Comparison of ENCODE assay signal across 22 cellular contexts in the genomic region with DNA sequence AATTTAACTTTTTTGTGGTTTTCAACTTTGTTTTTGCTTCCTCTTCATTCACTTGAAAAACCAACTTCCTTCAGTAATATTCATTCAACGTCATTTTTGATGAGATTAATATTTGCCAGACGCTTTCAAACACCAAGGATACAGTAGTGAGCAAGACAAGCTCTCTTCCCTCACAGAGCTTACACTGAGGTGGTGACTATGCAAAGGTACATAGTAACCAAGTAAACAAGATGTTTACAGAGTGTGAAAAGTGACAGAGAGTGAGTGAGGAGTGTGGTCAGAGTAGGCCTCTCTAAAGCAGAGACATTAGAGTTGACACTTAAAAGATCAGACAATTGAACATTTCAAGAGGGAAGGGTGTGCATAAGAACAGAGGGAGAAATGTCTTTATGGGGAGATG. TPM values are rescaled to one million over a fixed set of nuclear protein-coding genes. Genes with fewer than 3 reads are reported as not detected.
DNase-seq lines count a peak whose midpoint lies in the region; ATAC-seq, FAIRE-seq and TF ChIP-seq lines count a peak whose summit lies in the region.
"Had no signal": no experiment of that assay in that cellular context is flagged by ENCODE, and none has a peak within 500 bp of the region (broad histone marks: within the 10 kb centered on the region; RNA-seq: fewer than 3 reads in every experiment).

No MANE protein-coding gene starts in this region.

- H3K9me3 ChIP-seq in GM12878 (replicated peaks; ENCODE audit: control insufficient read depth, insufficient read depth, low read length) (no peaks in the 10 kb centered on the region), osteoblast (ENCODE audit: low read depth, low read length) (no peaks in the 10 kb centered on the region)
- H3K9me3 ChIP-seq: esophagus squamous epithelium, HAP-1, heart left ventricle, pancreas, upper lobe of left lung had no signal

- H3K4me1 Mint-ChIP-seq in T-helper 1 cell treated with Interleukin-12 subunit alpha and Interleukin-12 subunit beta and Interleukin-4 antibody, amounts not matched to agents 30 μg/mL and 1 μg/mL, for 36 hours (ENCODE audit: low read depth) = peaks cover 7% of the 10 kb centered on the region

- SMC1A ChIA-PET in GM12878 (lab: Charles Lee; ENCODE audit: uncharacterized antibody, unreplicated experiment) = interaction anchor here (1.0 to 3.7 kb wide), 5 partner anchors 11 to 168 kb away, joined by 3 to 18 read pairs (median 3); no protein-coding TSS in a partner anchor

- no peak overlapping the region for H3K4me3 Mint-ChIP-seq in T-helper 1 cell treated with Interleukin-12 subunit alpha and Interleukin-12 subunit beta and Interleukin-4 antibody, amounts not matched to agents 30 μg/mL and 1 μg/mL, for 36 hours

- in situ Hi-C loops in GM12878 (cut with MboI) = loop anchor here (25.0 kb wide), 1 partner anchor 623 kb away; no protein-coding TSS in a partner anchor

- no peak for TF ChIP-seq POLR2A in GM12878 (IDR thresholded peaks at IDR 0.05; ENCODE audit: low read depth, low read length)

- no peak for FAIRE-seq in GM12878 (lab: Jason Lieb, UNC)
- FAIRE-seq: A204.1, keratinocyte, pancreas had no signal

- TF ChIP-seq EP300 in GM12878 (IDR thresholded peaks at IDR 0.05; ENCODE audit: borderline replicate concordance in 1 of 2, control insufficient read depth in 1 of 2, low read depth in 2 of 2, low read length in 2 of 2) = no peak

- H2AFZ ChIP-seq in GM12878 (ENCODE audit: control insufficient read depth, low read depth, low read length) = no peak overlapping the region
- no peak overlapping the region for H2AFZ ChIP-seq in osteoblast (ENCODE audit: low read length)

- no peaks in the 10 kb centered on the region for H3K36me3 ChIP-seq in GM12878 (ENCODE audit: control insufficient read depth in 2 of 2, insufficient read depth in 2 of 2, low read length in 1 of 2)
- no peaks in the 10 kb centered on the region for H3K36me3 ChIP-seq in osteoblast (ENCODE audit: insufficient read depth, low read length)
- H3K36me3 ChIP-seq: HAP-1, pancreas, upper lobe of left lung had no signal

- intact Hi-C loops in GM12878 (cut with micrococcal nuclease; ENCODE audit: unreplicated experiment) = no loop called here
- intact Hi-C loops in left ventricle myocardium superior (cut with micrococcal nuclease) = loop anchor here (5.0 kb wide), 1 partner anchor 252 kb away; no protein-coding TSS in a partner anchor

- no peak overlapping the region for H3K9ac ChIP-seq in GM12878 (ENCODE audit: control insufficient read depth, insufficient read depth, low read length)

- H3K27ac ChIP-seq in GM12878 (ENCODE audit: control insufficient read depth, insufficient read depth) (no peak overlapping the region), osteoblast (ENCODE audit: low read depth, low read length) (peak overlapping the region; percentile 21)
- H3K27ac ChIP-seq: esophagus squamous epithelium, heart left ventricle, pancreas, upper lobe of left lung had no signal

- H3K27me3 ChIP-seq in GM12878 (replicated peaks in 1 of 2; ENCODE audit: control insufficient read depth in 2 of 2, insufficient read depth in 2 of 2, low read length in 1 of 2) (no peaks in the 10 kb centered on the region), osteoblast (ENCODE audit: insufficient read depth, low read length) (no peaks in the 10 kb centered on the region)
- H3K27me3 ChIP-seq: esophagus squamous epithelium, heart left ventricle, pancreas, upper lobe of left lung had no signal

- peak overlapping the region; percentile 16 for H3K27ac Mint-ChIP-seq in T-helper 1 cell treated with Interleukin-12 subunit alpha and Interleukin-12 subunit beta and Interleukin-4 antibody, amounts not matched to agents 30 μg/mL and 1 μg/mL, for 36 hours

- ATAC-seq in HG03354 (IDR thresholded peaks at IDR 0.05; ENCODE audit: poor library complexity, severe bottlenecking, unreplicated experiment) (peak; percentile 77), GM12878 (peak; percentile 64), left ventricle myocardium superior (no peak), HG03460 (IDR thresholded peaks at IDR 0.05; ENCODE audit: unreplicated experiment) (no peak)
- ATAC-seq: heart left ventricle, pancreas, Right ventricle myocardium inferior had no signal

- no peak for DNase-seq in T-helper 1 cell
- DNase-seq in GM12878 (ENCODE audit: low read depth, low spot score) = no peak
- no peak for DNase-seq in osteoblast (ENCODE audit: insufficient read length, low spot score, missing footprints)
- no peak for DNase-seq in AG08396 (ENCODE audit: low spot score)
- no peak for DNase-seq in left ventricle myocardium superior
- DNase-seq: Calu3, esophagus squamous epithelium, GF-D8, heart left ventricle, KBM-7, NCI-H226, pancreas, T1000, upper lobe of left lung had no signal

- no peaks in the 10 kb centered on the region for H3K9me3 Mint-ChIP-seq in T-helper 1 cell treated with Interleukin-12 subunit alpha and Interleukin-12 subunit beta and Interleukin-4 antibody, amounts not matched to agents 30 μg/mL and 1 μg/mL, for 36 hours
- H3K9me3 Mint-ChIP-seq: activated T-helper 2 cell treated with anti-CD3 and anti-CD28 coated beads, Interferon-gamma antibody, Interleukin-2, Interleukin-4, amounts not matched to agents 10 μg/mL and 5 μg/mL and 100 μg/mL, durations not matched to agents 14 hours and 24 hours and 36 hours had no signal

- CTCF ChIA-PET in GM12878 (lab: Yijun Ruan, JAX) = interaction anchor here (1.2 to 3.6 kb wide), 5 partner anchors 11 to 688 kb away, joined by 3 to 17 read pairs (median 4); no protein-coding TSS in a partner anchor

- no TSS peak for BruUV-seq in GM12878 (replicated peaks; lab: Mats Ljungman, UMichigan)

- H3K4me2 ChIP-seq in GM12878 (ENCODE audit: control insufficient read depth, insufficient read depth) (no peak overlapping the region), osteoblast (ENCODE audit: insufficient read depth, low read length) (no peak overlapping the region)

- POLR2A ChIA-PET in GM12878 (lab: Charles Lee) = no interaction called here

- no peaks in the 10 kb centered on the region for H3K79me2 ChIP-seq in GM12878 (ENCODE audit: control insufficient read depth, insufficient read depth, low read length)
- no peaks in the 10 kb centered on the region for H3K79me2 ChIP-seq in osteoblast (ENCODE audit: insufficient read depth, low read length)

- no peak for TF ChIP-seq RAD21 in GM12878 (IDR thresholded peaks at IDR 0.05; ENCODE audit: insufficient read depth, low read depth, low read length)

- H4K20me1 ChIP-seq in GM12878 (ENCODE audit: control insufficient read depth, insufficient read depth) (no peaks in the 10 kb centered on the region), osteoblast (ENCODE audit: insufficient read depth, low read length) (no peaks in the 10 kb centered on the region)

- TF ChIP-seq CTCF in GM12878 (IDR thresholded peaks at IDR 0.05 in 2 of 3, conservative IDR thresholded peaks at IDR 0.05 in 1 of 3; ENCODE audit: control insufficient read depth in 2 of 3, extremely low read depth in 1 of 3, insufficient read depth in 1 of 3, low read depth in 3 of 3, low read length in 3 of 3) = no peak
- no peak for TF ChIP-seq CTCF in osteoblast (IDR thresholded peaks at IDR 0.05; ENCODE audit: extremely low read depth, low read depth, low read length)

- H3K4me1 ChIP-seq in GM12878 (ENCODE audit: control insufficient read depth, insufficient read depth, low read length) = no peaks in the 10 kb centered on the region
- H3K4me1 ChIP-seq in osteoblast (ENCODE audit: insufficient read depth, low read length) = peaks cover 7% of the 10 kb centered on the region
- H3K4me1 ChIP-seq: esophagus squamous epithelium, HAP-1, pancreas, upper lobe of left lung had no signal

- no peaks in the 10 kb centered on the region for H3K27me3 Mint-ChIP-seq in T-helper 1 cell treated with Interleukin-12 subunit alpha and Interleukin-12 subunit beta and Interleukin-4 antibody, amounts not matched to agents 30 μg/mL and 1 μg/mL, for 36 hours (ENCODE audit: low read depth)

- 49% methylated on average over 2 of the region's 2 CpGs for WGBS in GM12878 (ENCODE audit: insufficient coverage, insufficient replicate concordance, low lambda C conversion rate, missing lambda C conversion rate)

- peaks cover 8% of the 10 kb centered on the region for H3K36me3 Mint-ChIP-seq in T-helper 1 cell treated with Interleukin-12 subunit alpha and Interleukin-12 subunit beta and Interleukin-4 antibody, amounts not matched to agents 30 μg/mL and 1 μg/mL, for 36 hours (ENCODE audit: low read depth)

- no peak overlapping the region for H3K4me3 ChIP-seq in GM12878
- H3K4me3 ChIP-seq in osteoblast (ENCODE audit: insufficient read depth, low read length) = no peak overlapping the region
- H3K4me3 ChIP-seq: esophagus squamous epithelium, HAP-1, heart left ventricle, pancreas, upper lobe of left lung had no signal

- RAD21 ChIA-PET in GM12878 (lab: Charles Lee; ENCODE audit: unreplicated experiment) = interaction anchor here (0.6 to 0.7 kb wide), 2 partner anchors 9 to 20 kb away, joined by 3 to 4 read pairs; no protein-coding TSS in a partner anchor

RNA-seq across cellular contexts. Expression of gene CRIPT, which starts 17.9 kb away (rescaled TPM):
- total RNA-seq in GM12878 (2013; cell fraction: nucleolus; rRNA removed) = 24.2 and 26.8 TPM in 2 replicates
- total RNA-seq in GM12878 (2014; rRNA removed) (5.3 and 8.4 TPM in 2 replicates), GM12878 (2014; rRNA removed; fragmentation: Illumina TruSeq; extraction: Trizol) (7.3 and 8.4 TPM in 2 replicates), GM12878 (2021) (6.9 and 7.3 TPM in 2 replicates), osteoblast (28.6 and 29.2 TPM in 2 replicates), left ventricle myocardium superior (19.0 TPM)
- 7.3 TPM for polyA plus RNA-seq in GM12878 (2011; ENCODE audit: low read depth)
- polyA plus RNA-seq in GM12878 (2011; rRNA removed) (12.7 and 21.2 TPM in 2 replicates), GM12878 (2014; fragmentation: Illumina TruSeq; extraction: Trizol) (9.4 and 12.2 TPM in 2 replicates), GM12878 (2014; fragmentation: Nextera tagmentation; extraction: Ambion mirVana) (10 to 100 TPM; 27.2 to 31.1 TPM), GM12878 (2014; rRNA removed) (3.6 and 6.2 TPM in 2 replicates), GM12878 (2016; fragmentation: Nextera tagmentation; extraction: Ambion mirVana) (10 to 100 TPM; 18.8 to 22.0 TPM)
- polyA plus RNA-seq in GM12878 (2011; cell fraction: cytosol; rRNA removed) = 2.6 and 4.1 TPM in 2 replicates
- polyA plus RNA-seq in GM12878 (2011; cell fraction: nucleus; rRNA removed) = 3.7 and 4.0 TPM in 2 replicates
- polyA plus RNA-seq in GM12878 (2012) = 8.1 and 11.8 TPM in 2 replicates
- 3.3 and 3.9 TPM in 2 replicates for polyA minus RNA-seq in GM12878 (2011; rRNA and poly(A)+ RNA removed)
- 1.0 and 2.1 TPM in 2 replicates for polyA minus RNA-seq in GM12878 (2011; cell fraction: cytosol; rRNA and poly(A)+ RNA removed)
- 4.4 and 6.9 TPM in 2 replicates for polyA minus RNA-seq in GM12878 (2011; cell fraction: nucleus; rRNA and poly(A)+ RNA removed)

RNA-seq across cellular contexts. Expression of gene PIGF, which starts 18.1 kb away (rescaled TPM):
- total RNA-seq in GM12878 (2013; cell fraction: nucleolus; rRNA removed) = 113 and 119 TPM in 2 replicates
- total RNA-seq in GM12878 (2014; rRNA removed) = 17.5 and 26.9 TPM in 2 replicates
- 18.8 and 21.1 TPM in 2 replicates for total RNA-seq in GM12878 (2014; rRNA removed; fragmentation: Illumina TruSeq; extraction: Trizol)
- total RNA-seq in GM12878 (2021) = 19.7 and 19.8 TPM in 2 replicates
- 16.5 TPM for polyA plus RNA-seq in GM12878 (2011; ENCODE audit: low read depth)
- 65.3 and 88.6 TPM in 2 replicates for polyA plus RNA-seq in GM12878 (2011; rRNA removed)
- 23.4 and 24.3 TPM in 2 replicates for polyA plus RNA-seq in GM12878 (2011; cell fraction: cytosol; rRNA removed)
- polyA plus RNA-seq in GM12878 (2011; cell fraction: nucleus; rRNA removed) = 39.6 and 44.4 TPM in 2 replicates
- polyA plus RNA-seq in GM12878 (2012) = 18.8 and 28.7 TPM in 2 replicates
- 21.5 and 27.7 TPM in 2 replicates for polyA plus RNA-seq in GM12878 (2014; fragmentation: Illumina TruSeq; extraction: Trizol)
- 10 to 100 TPM; 71.6 to 84.1 TPM for polyA plus RNA-seq in GM12878 (2014; fragmentation: Nextera tagmentation; extraction: Ambion mirVana)
- 16.4 and 24.2 TPM in 2 replicates for polyA plus RNA-seq in GM12878 (2014; rRNA removed)
- polyA plus RNA-seq in GM12878 (2016; fragmentation: Nextera tagmentation; extraction: Ambion mirVana) = 10 to 100 TPM; 58.5 to 63.5 TPM
- polyA minus RNA-seq in GM12878 (2011; rRNA and poly(A)+ RNA removed) = 24.1 and 34.1 TPM in 2 replicates
- 12.8 and 16.2 TPM in 2 replicates for polyA minus RNA-seq in GM12878 (2011; cell fraction: cytosol; rRNA and poly(A)+ RNA removed)
- polyA minus RNA-seq in GM12878 (2011; cell fraction: nucleus; rRNA and poly(A)+ RNA removed) = 42.1 and 60.4 TPM in 2 replicates
- total RNA-seq in osteoblast = 16.5 and 16.6 TPM in 2 replicates
- total RNA-seq in left ventricle myocardium superior = 10.9 TPM

Comparison
In these comparisons a context has a peak if more than half of its experiments do, and no peak if none do; other contexts are left out.
1. ATAC-seq: peak in HG03354 (single experiment) and GM12878 (single experiment); none in left ventricle myocardium superior (single experiment) and HG03460 (single experiment).